10 cellular contexts compared by ENCODE assay signal in genomic region chrX:19912-20571, GRCh38.
A peak's percentile ranks its signal among the peaks of the same experiment; 100 is the strongest.
DNase-seq lines count a peak whose midpoint lies in the region; ATAC-seq, FAIRE-seq and TF ChIP-seq lines count a peak whose summit lies in the region.
"Had no signal": no experiment of that assay in that cellular context is flagged by ENCODE, and none has a peak within 500 bp of the region (broad histone marks: within the 10 kb centered on the region; RNA-seq: fewer than 3 reads in every experiment).

No MANE protein-coding gene starts in this region.

- intact Hi-C loops in kidney (cut with DNase I) (no loop called here), Caco-2 (cut with micrococcal nuclease; ENCODE audit: unreplicated experiment) (no loop called here)

- CTCF ChIA-PET in HEK293T (lab: Yijun Ruan, JAX) (no interaction called here), Caco-2 (lab: Charles Lee) (no interaction called here)

- no peaks in the 10 kb centered on the region for H3K4me1 ChIP-seq in iPS-18a (ENCODE audit: control insufficient read depth, low read depth, low read length)
- no peaks in the 10 kb centered on the region for H3K4me1 ChIP-seq in kidney (ENCODE audit: control insufficient read depth in 1 of 2, insufficient read depth in 1 of 2, low read depth in 1 of 2, low read length in 2 of 2)
- no peaks in the 10 kb centered on the region for H3K4me1 ChIP-seq in Caco-2

- ATAC-seq in GM21367 (IDR thresholded peaks at IDR 0.05; ENCODE audit: unreplicated experiment) (peak; percentile 31), GM18858 (IDR thresholded peaks at IDR 0.05; ENCODE audit: unreplicated experiment) (no peak)

- no peak for FAIRE-seq in kidney (lab: Jason Lieb, UNC)
- FAIRE-seq: keratinocyte had no signal

- peak; percentile 70 for DNase-seq in 8988T
- DNase-seq in activated CD4-positive, alpha-beta T cell treated with anti-CD3 and anti-CD28 coated beads, Interleukin-2, amount 50 U/mL, for 1 hour, result peak; percentile 8
- DNase-seq in HEK293T (ENCODE audit: extremely low spot score), result no peak
- no peak for DNase-seq in kidney
- DNase-seq in Caco-2, result no peak

- no peaks in the 10 kb centered on the region for H3K36me3 Mint-ChIP-seq in Caco-2 (ENCODE audit: insufficient read depth, unreplicated experiment)

- POLR2A ChIA-PET in HEK293T (lab: Yijun Ruan, JAX) (no interaction called here), Caco-2 (lab: Charles Lee) (no interaction called here)

- H3K36me3 ChIP-seq in iPS-18a (ENCODE audit: control insufficient read depth, low read depth, low read length), result no peaks in the 10 kb centered on the region
- no peaks in the 10 kb centered on the region for H3K36me3 ChIP-seq in kidney (ENCODE audit: control insufficient read depth in 1 of 2, insufficient read depth in 2 of 2, low read length in 2 of 2)
- H3K36me3 ChIP-seq in Caco-2 (ENCODE audit: control insufficient read depth, insufficient read depth, low read length), result no peaks in the 10 kb centered on the region

- TF ChIP-seq CTCF in kidney (IDR thresholded peaks at IDR 0.05; ENCODE audit: borderline replicate concordance, extremely low read depth, insufficient read depth), result no peak
- no peak for TF ChIP-seq CTCF in Caco-2 (IDR thresholded peaks at IDR 0.05; ENCODE audit: insufficient read depth in 1 of 2, low read depth in 1 of 2, low read length in 1 of 2, severe bottlenecking in 1 of 2, unreplicated experiment in 1 of 2)

- H3K4me3 Mint-ChIP-seq in Caco-2 (ENCODE audit: unreplicated experiment), result no peak overlapping the region

- BruUV-seq in Caco-2 (replicated peaks; lab: Mats Ljungman, UMichigan), result no TSS peak

- peaks cover 8% of the 10 kb centered on the region for H3K27me3 ChIP-seq in iPS-18a (ENCODE audit: control insufficient read depth, insufficient read depth, low read length)
- H3K27me3 ChIP-seq in Caco-2 (replicated peaks; ENCODE audit: control insufficient read depth, insufficient read depth, low read length), result no peaks in the 10 kb centered on the region

- H3K4me3 ChIP-seq in iPS-18a (ENCODE audit: low read length) (peak overlapping the region; percentile 43), kidney (ENCODE audit: low read length in 2 of 2) (peak overlapping the region in 1 of 2 donors; percentile 40), Caco-2 (ENCODE audit: low read depth, low read length) (no peak overlapping the region)

- H3K9me3 ChIP-seq in iPS-18a (ENCODE audit: control insufficient read depth, low read depth, low read length) (no peaks in the 10 kb centered on the region), kidney (ENCODE audit: control insufficient read depth in 1 of 2, low read length in 2 of 2) (no peaks in the 10 kb centered on the region), Caco-2 (no peaks in the 10 kb centered on the region)

- H3K27ac Mint-ChIP-seq in Caco-2 (ENCODE audit: unreplicated experiment), result no peak overlapping the region

- no peaks in the 10 kb centered on the region for H3K27me3 Mint-ChIP-seq in Caco-2 (ENCODE audit: insufficient read depth, unreplicated experiment)

- no peaks in the 10 kb centered on the region for H3K9me3 Mint-ChIP-seq in Caco-2 (ENCODE audit: unreplicated experiment)

- H3K4me1 Mint-ChIP-seq in Caco-2 (ENCODE audit: low read depth, unreplicated experiment), result no peaks in the 10 kb centered on the region

- H3K27ac ChIP-seq in iPS-18a (ENCODE audit: low read length), result no peak overlapping the region
- no peak overlapping the region for H3K27ac ChIP-seq in kidney (ENCODE audit: low read depth in 2 of 2, low read length in 2 of 2)
- H3K27ac ChIP-seq: VCaP had no signal

- H3K9ac ChIP-seq in iPS-18a (ENCODE audit: low read length), result no peak overlapping the region
- H3K9ac ChIP-seq in kidney (ENCODE audit: low read length in 2 of 2), result no peak overlapping the region

TF ChIP-seq in HEK293T, 16 proteins besides CTCF, POLR2A, EP300 and RAD21:
- TF ChIP-seq TARDBP (IDR thresholded peaks at IDR 0.05) (no peak), SUZ12 (IDR thresholded peaks at IDR 0.05) (no peak), BHLHE40 (IDR thresholded peaks at IDR 0.05; ENCODE audit: borderline replicate concordance) (no peak), ELF4 (IDR thresholded peaks at IDR 0.05) (no peak), CTBP1 (IDR thresholded peaks at IDR 0.05; ENCODE audit: borderline replicate concordance) (no peak), HDGF (IDR thresholded peaks at IDR 0.05; ENCODE audit: borderline replicate concordance) (no peak), PKNOX1 (IDR thresholded peaks at IDR 0.05) (no peak), FOXA1 (IDR thresholded peaks at IDR 0.05) (no peak), L3MBTL2 (conservative IDR thresholded peaks at IDR 0.05) (no peak), FOXM1 (IDR thresholded peaks at IDR 0.05; ENCODE audit: borderline replicate concordance) (no peak), SP1 (IDR thresholded peaks at IDR 0.05) (no peak), LEF1 (IDR thresholded peaks at IDR 0.05; ENCODE audit: borderline replicate concordance) (no peak), ARNT (IDR thresholded peaks at IDR 0.05) (no peak), FOXK2 (IDR thresholded peaks at IDR 0.05) (no peak), NFRKB (IDR thresholded peaks at IDR 0.05) (no peak), ZNF384 (IDR thresholded peaks at IDR 0.05) (no peak)

Comparison
In these comparisons a context has a peak if more than half of its experiments do, and no peak if none do; other contexts are left out.
1. DNase-seq: peak in 8988T (single experiment) and activated CD4-positive, alpha-beta T cell treated with anti-CD3 and anti-CD28 coated beads, Interleukin-2, amount 50 U/mL, for 1 hour (single experiment); none in HEK293T (single experiment), kidney (single experiment) and Caco-2 (0 of 2).